ENCODE assay signal across 21 cellular contexts in the genomic region with DNA sequence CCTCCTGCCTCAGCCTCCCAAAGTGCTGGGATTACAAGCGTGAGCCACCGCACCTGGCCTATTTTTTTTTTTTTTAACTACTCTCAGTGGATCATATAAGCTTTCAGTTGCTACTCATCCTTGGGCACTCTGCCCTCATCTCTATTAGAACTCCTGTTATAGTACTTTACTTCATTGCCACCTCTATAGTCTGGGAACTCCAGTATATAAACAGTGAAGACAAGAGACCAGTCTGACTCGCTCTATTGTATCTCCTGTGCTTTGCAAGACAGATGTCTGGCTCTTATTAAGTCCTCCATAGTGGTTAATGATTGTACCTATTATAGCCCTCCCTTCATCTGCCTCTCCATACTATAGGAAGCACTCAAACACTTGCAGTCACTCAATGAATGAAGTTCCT. TPM values are rescaled to one million over a fixed set of nuclear protein-coding genes. Genes with fewer than 3 reads are reported as not detected.
DNase-seq lines count a peak whose midpoint lies in the region; ATAC-seq, FAIRE-seq and TF ChIP-seq lines count a peak whose summit lies in the region.
"Had no signal": no experiment of that assay in that cellular context is flagged by ENCODE, and none has a peak within 500 bp of the region (broad histone marks: within the 10 kb centered on the region; RNA-seq: fewer than 3 reads in every experiment).

No MANE protein-coding gene starts in this region.

- H3K36me3 ChIP-seq in GM23338 (ENCODE audit: insufficient read depth): peaks cover 31% of the 10 kb centered on the region
- H3K36me3 ChIP-seq: breast epithelium had no signal

- H3K4me3 Mint-ChIP-seq in GM23338: no peak overlapping the region
- H3K4me3 Mint-ChIP-seq in immature natural killer cell: peak overlapping the region in 1 of 5 donors; percentile 19
- H3K4me3 Mint-ChIP-seq: activated CD4-positive, alpha-beta T cell treated with anti-CD3 and anti-CD28 coated beads for 36 hours; activated naive CD4-positive, alpha-beta T cell treated with anti-CD3 and anti-CD28 coated beads for 36 hours; activated T-cell treated with anti-CD3 and anti-CD28 coated beads, Interleukin-2, amount 50 U/mL, for 72 hours; H9; T-helper 1 cell treated with Interleukin-12 subunit alpha and Interleukin-12 subunit beta and Interleukin-4 antibody, amounts not matched to agents 30 μg/mL and 1 μg/mL, for 36 hours had no signal

- no peak for FAIRE-seq in RCC 7860 (lab: Jason Lieb, UNC)
- FAIRE-seq: endometrium had no signal

- H3K79me2 ChIP-seq in GM23338 (replicated peaks; ENCODE audit: insufficient read depth): peaks cover 100% of the 10 kb centered on the region

- H3K9me3 Mint-ChIP-seq in GM23338 (no peaks in the 10 kb centered on the region), immature natural killer cell (no peaks in the 10 kb centered on the region)
- H3K9me3 Mint-ChIP-seq: activated naive CD4-positive, alpha-beta T cell treated with anti-CD3 and anti-CD28 coated beads for 36 hours; activated T-cell treated with anti-CD3 and anti-CD28 coated beads, Interleukin-2, amount 50 U/mL, for 72 hours; H9; T-helper 1 cell treated with Interleukin-12 subunit alpha and Interleukin-12 subunit beta and Interleukin-4 antibody, amounts not matched to agents 30 μg/mL and 1 μg/mL, for 36 hours had no signal

- no peak overlapping the region for H3K4me3 ChIP-seq in GM23338
- no peak overlapping the region for H3K4me3 ChIP-seq in coronary artery
- H3K4me3 ChIP-seq: breast epithelium, sigmoid colon, tibial nerve had no signal

- ATAC-seq in GM23338: no peak
- ATAC-seq: activated CD4-positive, alpha-beta T cell treated with anti-CD3 and anti-CD28 coated beads for 36 hours; activated T-cell treated with anti-CD3 and anti-CD28 coated beads, Interleukin-2, amount 50 U/mL, for 72 hours; left cardiac atrium had no signal

- no peaks in the 10 kb centered on the region for H3K9me2 ChIP-seq in GM23338 (ENCODE audit: insufficient read depth)

- no peaks in the 10 kb centered on the region for H3K27me3 ChIP-seq in GM23338 (ENCODE audit: insufficient read depth)
- H3K27me3 ChIP-seq: breast epithelium, sigmoid colon, tibial nerve had no signal

- 0 out of 2 replicates have a peak overlapping the region, but pooled peaks have one; percentile 3 for H3K27ac ChIP-seq in GM23338 (ENCODE audit: low read depth)
- no peak overlapping the region for H3K27ac ChIP-seq in coronary artery
- H3K27ac ChIP-seq: breast epithelium, tibial nerve had no signal

- no peaks in the 10 kb centered on the region for H3K4me1 Mint-ChIP-seq in GM23338
- H3K4me1 Mint-ChIP-seq in immature natural killer cell: peaks cover 42 to 71% of the 10 kb centered on the region in 2 donors
- H3K4me1 Mint-ChIP-seq: H9 had no signal

- TF ChIP-seq CTCF in GM23338 (conservative IDR thresholded peaks at IDR 0.05; ENCODE audit: low read depth in 2 of 2) (no peak), coronary artery (IDR thresholded peaks at IDR 0.05) (no peak)

- H3K27ac Mint-ChIP-seq in GM23338 (no peak overlapping the region), immature natural killer cell (peak overlapping the region in 1 of 6 donors; percentile 59)
- H3K27ac Mint-ChIP-seq: activated CD4-positive, alpha-beta T cell treated with anti-CD3 and anti-CD28 coated beads for 36 hours; activated naive CD4-positive, alpha-beta T cell treated with anti-CD3 and anti-CD28 coated beads for 36 hours; activated T-cell treated with anti-CD3 and anti-CD28 coated beads, Interleukin-2, amount 50 U/mL, for 72 hours; T-helper 1 cell treated with Interleukin-12 subunit alpha and Interleukin-12 subunit beta and Interleukin-4 antibody, amounts not matched to agents 30 μg/mL and 1 μg/mL, for 36 hours had no signal

- H3K36me3 Mint-ChIP-seq in GM23338 (ENCODE audit: low read depth): peaks cover 52% of the 10 kb centered on the region
- H3K36me3 Mint-ChIP-seq in immature natural killer cell: peaks cover 4 to 13% (median 13%) of the 10 kb centered on the region in 3 donors

- H3K27me3 Mint-ChIP-seq in GM23338 (ENCODE audit: insufficient read depth, low read depth, poor library complexity) (no peaks in the 10 kb centered on the region), immature natural killer cell (ENCODE audit: low read depth in 3 of 3) (peaks cover 0 to 2% (median 0%) of the 10 kb centered on the region in 3 donors)
- H3K27me3 Mint-ChIP-seq: activated CD4-positive, alpha-beta T cell treated with anti-CD3 and anti-CD28 coated beads for 36 hours had no signal

- peak; percentile 30 for DNase-seq in Caki2 (ENCODE audit: low read depth)
- no peak for DNase-seq in GM23338 (ENCODE audit: low spot score)
- DNase-seq in RCC 7860 (ENCODE audit: low spot score): peak; percentile 37
- DNase-seq in myocyte (ENCODE audit: low read depth): peak; percentile 18
- DNase-seq in coronary artery (ENCODE audit: low spot score): no peak
- no peak for DNase-seq in immature natural killer cell
- no peak for DNase-seq in SKM-1 treated with dmso at 0.1 percent for 144 hours (lab: John Stamatoyannopoulos, UW; ENCODE audit: unreplicated experiment)
- DNase-seq: activated CD4-positive, alpha-beta T cell treated with anti-CD3 and anti-CD28 coated beads for 36 hours; activated naive CD4-positive, alpha-beta T cell treated with anti-CD3 and anti-CD28 coated beads for 36 hours; activated T-cell treated with anti-CD3 and anti-CD28 coated beads, Interleukin-2, amount 50 U/mL, for 72 hours; H9; Karpas-422; left cardiac atrium; mammary epithelial cell; MV-4-11; NCI-H187; sigmoid colon had no signal

- peaks cover 14% of the 10 kb centered on the region; the same call in 1 of the 2 replicates for H3F3A ChIP-seq in GM23338 (replicated peaks; ENCODE audit: low read depth)

- peaks cover 90% of the 10 kb centered on the region for H4K20me1 ChIP-seq in GM23338 (replicated peaks; ENCODE audit: insufficient read depth)

- H3K4me2 ChIP-seq in GM23338: no peak overlapping the region

- in situ Hi-C loops in Caki2 (cut with HindIII; ENCODE audit: low pct_unique_long_range_greater_than_20kb, low sequenced_read_pairs): no loop called here

- H2AFZ ChIP-seq in GM23338: no peak overlapping the region

- no peaks in the 10 kb centered on the region for H3K4me1 ChIP-seq in GM23338 (ENCODE audit: insufficient read depth)
- H3K4me1 ChIP-seq: breast epithelium had no signal

TF ChIP-seq in GM23338, 12 proteins besides CTCF, POLR2A, EP300 and RAD21 (continues in another document):
- TF ChIP-seq ZNF331 (CRISPR knock-in tag; IDR thresholded peaks at IDR 0.05; ENCODE audit: low read depth) (no peak), EZH2phosphoT487 (IDR thresholded peaks at IDR 0.05; ENCODE audit: unreplicated experiment) (no peak), EZH2 (IDR thresholded peaks at IDR 0.05; ENCODE audit: low read depth, unreplicated experiment) (no peak), NANOG (IDR thresholded peaks at IDR 0.05; ENCODE audit: borderline replicate concordance) (no peak)

RNA-seq across cellular contexts. Expression of gene KHDRBS1, which starts 15.1 kb away (rescaled TPM):
- 112 and 135 TPM in 2 replicates for total RNA-seq in Caki2 (2014; rRNA removed; shearing (Covaris generic); ENCODE audit: low replicate concordance)
- 251 and 263 TPM in 2 replicates for total RNA-seq in GM23338 (2014; rRNA removed; shearing (Covaris generic))
- polyA plus RNA-seq in GM23338 (2016; fragmentation: Nextera tagmentation; extraction: Ambion mirVana) (184 and 191 TPM in 2 replicates), immature natural killer cell (100 to 1,000 TPM in 1 of 3 donors, 10 to 100 TPM in 2; 74.0 to 121 (median 86.1) TPM)
- total RNA-seq in myocyte: 44.3 and 45.2 TPM in 2 replicates
- polyA plus RNA-seq in myocyte (2012): 55.9 TPM

RNA-seq across cellular contexts. Expression of gene TMEM39B, which starts 44.0 kb away (rescaled TPM):
- total RNA-seq in Caki2 (2014; rRNA removed; shearing (Covaris generic); ENCODE audit: low replicate concordance): 7.0 and 8.0 TPM in 2 replicates
- total RNA-seq in GM23338 (2014; rRNA removed; shearing (Covaris generic)): 9.7 and 10.1 TPM in 2 replicates
- polyA plus RNA-seq in GM23338 (2016; fragmentation: Nextera tagmentation; extraction: Ambion mirVana): 17.8 and 18.3 TPM in 2 replicates
- 4.9 and 5.6 TPM in 2 replicates for total RNA-seq in myocyte
- polyA plus RNA-seq in myocyte (2012): 15.2 TPM
- polyA plus RNA-seq in immature natural killer cell: 1 to 10 TPM in 2 of 3 donors, under 1 TPM in 1; 0.94 to 2.3 (median 2.0) TPM

Comparison
In these comparisons a context has a peak if more than half of its experiments do, and no peak if none do; other contexts are left out.
1. DNase-seq: peak in Caki2 (single experiment), RCC 7860 (single experiment) and myocyte (single experiment); none in GM23338 (single experiment), coronary artery (single experiment), immature natural killer cell (0 of 3) and SKM-1 treated with dmso at 0.1 percent for 144 hours (single experiment).